In genomic region chr11:114625294-114625693, GRCh38 we compare ENCODE assay signal across 2 cellular contexts.
TF ChIP-seq lines count a peak whose summit lies in the region.

No MANE protein-coding gene starts in this region.

TF ChIP-seq in HepG2, 621 proteins besides CTCF, POLR2A, EP300 and RAD21:
- TF ChIP-seq RARG (CRISPR knock-in tag; IDR thresholded peaks at IDR 0.05; ENCODE audit: low read depth) (no peak), MNT (IDR thresholded peaks at IDR 0.05) (peak; percentile 59)

TF ChIP-seq in GM12878, 131 proteins besides CTCF, POLR2A, EP300 and RAD21:
- TF ChIP-seq RAD51 (IDR thresholded peaks at IDR 0.05) (no peak), ZNF24 (IDR thresholded peaks at IDR 0.05) (peak; percentile 92)
TF ChIP-seq in GM12878: peak in this region for 1.
